9 cellular contexts compared by ENCODE assay signal in the genomic region with DNA sequence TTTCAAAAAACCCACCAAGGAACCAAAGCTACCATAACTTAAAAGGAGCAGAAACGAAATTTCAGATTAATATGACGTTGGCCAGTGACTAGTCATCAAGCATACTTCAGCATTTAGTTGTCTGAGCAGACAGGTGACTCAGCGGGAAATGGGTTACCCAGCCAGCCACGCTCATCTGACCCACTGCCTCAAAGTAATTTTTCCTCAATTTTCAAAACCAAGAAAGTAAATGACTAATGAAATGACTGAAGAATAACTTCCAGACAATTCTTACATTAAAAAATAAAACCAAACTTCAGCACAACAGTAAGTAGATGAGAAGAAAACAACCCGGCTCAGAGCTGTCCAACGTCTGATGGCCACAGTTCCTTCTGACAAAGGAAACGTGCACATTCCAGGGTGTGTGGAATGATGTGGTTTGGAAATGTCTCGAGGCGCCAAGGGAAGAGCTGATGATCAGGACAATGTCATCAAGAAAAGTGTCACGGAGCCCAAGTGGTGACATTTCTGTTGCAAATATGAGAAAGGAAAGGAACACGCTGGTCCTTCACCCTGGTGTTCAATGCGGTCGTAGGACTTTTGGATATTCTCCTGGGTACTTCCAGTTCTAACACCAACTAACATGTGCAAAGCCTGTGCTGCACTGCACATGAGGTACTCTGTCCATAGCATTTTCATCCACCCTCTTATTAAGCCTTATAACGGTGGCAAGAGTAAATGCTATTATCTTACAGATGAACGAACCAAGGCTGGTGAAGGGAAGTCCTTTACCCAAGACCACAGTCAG.
DNase-seq lines count a peak whose midpoint lies in the region; ATAC-seq and TF ChIP-seq lines count a peak whose summit lies in the region.
"Had no signal": no experiment of that assay in that cellular context is flagged by ENCODE, and none has a peak within 500 bp of the region (broad histone marks: within the 10 kb centered on the region; RNA-seq: fewer than 3 reads in every experiment).

No MANE protein-coding gene starts in this region.

- no peaks in the 10 kb centered on the region for H3K9me3 ChIP-seq in left lung
- H3K9me3 ChIP-seq: upper lobe of left lung had no signal

- H3K4me1 ChIP-seq in left lung: peaks cover 0 to 7% of the 10 kb centered on the region in 2 donors
- H3K4me1 ChIP-seq: upper lobe of left lung had no signal

- in situ Hi-C loops in ACHN (cut with HindIII; ENCODE audit: low pct_ligation_motif_present, low pct_unique_long_range_greater_than_20kb, low sequenced_read_pairs): no loop called here

- ATAC-seq in left lung (peak; percentile 76), GM18907 (IDR thresholded peaks at IDR 0.05; ENCODE audit: unreplicated experiment) (no peak)

- peaks cover 4% of the 10 kb centered on the region for H3K9me3 Mint-ChIP-seq in activated naive CD8-positive, alpha-beta T cell (ENCODE audit: low read depth)

- intact Hi-C loops in left lung (cut with DNase I): no loop called here

- peaks cover 5% of the 10 kb centered on the region for H3K36me3 Mint-ChIP-seq in activated naive CD8-positive, alpha-beta T cell

- no peak for TF ChIP-seq EP300 in Ishikawa (IDR thresholded peaks at IDR 0.05; ENCODE audit: borderline replicate concordance)

- H3K27ac ChIP-seq in left lung: peak overlapping the region; percentile 25 to 29
- H3K27ac ChIP-seq: upper lobe of left lung had no signal

- no peak for TF ChIP-seq CTCF in left lung (IDR thresholded peaks at IDR 0.05)

- no peak overlapping the region for H3K4me3 ChIP-seq in left lung
- H3K4me3 ChIP-seq: upper lobe of left lung had no signal

- peak overlapping the region; percentile 82 for H3K27ac Mint-ChIP-seq in activated naive CD8-positive, alpha-beta T cell

- no peaks in the 10 kb centered on the region for H3K27me3 Mint-ChIP-seq in activated naive CD8-positive, alpha-beta T cell

- peak; percentile 91 for DNase-seq in ACHN
- DNase-seq in left lung: no peak
- no peak for DNase-seq in NCI-H1417 treated with DMSO at 0.1 percent for 48 hours (lab: John Stamatoyannopoulos, UW)
- DNase-seq in NCI-H2029 treated with DMSO at 0.1 percent for 48 hours (lab: John Stamatoyannopoulos, UW): no peak
- no peak for DNase-seq in NAMALWA (ENCODE audit: low spot score)

- H3K4me3 Mint-ChIP-seq in activated naive CD8-positive, alpha-beta T cell: peak overlapping the region; percentile 33

- H3K4me1 Mint-ChIP-seq in activated naive CD8-positive, alpha-beta T cell (ENCODE audit: low read depth): peaks cover 65% of the 10 kb centered on the region

- H3K36me3 ChIP-seq in left lung: no peaks in the 10 kb centered on the region
- H3K36me3 ChIP-seq: upper lobe of left lung had no signal

- TF ChIP-seq RAD21 in Ishikawa (IDR thresholded peaks at IDR 0.05; ENCODE audit: low read depth): no peak

- H3K27me3 ChIP-seq in left lung: no peaks in the 10 kb centered on the region
- H3K27me3 ChIP-seq: upper lobe of left lung had no signal

TF ChIP-seq in Ishikawa, 13 proteins besides CTCF, POLR2A, EP300 and RAD21:
- TF ChIP-seq, protein P1, sequence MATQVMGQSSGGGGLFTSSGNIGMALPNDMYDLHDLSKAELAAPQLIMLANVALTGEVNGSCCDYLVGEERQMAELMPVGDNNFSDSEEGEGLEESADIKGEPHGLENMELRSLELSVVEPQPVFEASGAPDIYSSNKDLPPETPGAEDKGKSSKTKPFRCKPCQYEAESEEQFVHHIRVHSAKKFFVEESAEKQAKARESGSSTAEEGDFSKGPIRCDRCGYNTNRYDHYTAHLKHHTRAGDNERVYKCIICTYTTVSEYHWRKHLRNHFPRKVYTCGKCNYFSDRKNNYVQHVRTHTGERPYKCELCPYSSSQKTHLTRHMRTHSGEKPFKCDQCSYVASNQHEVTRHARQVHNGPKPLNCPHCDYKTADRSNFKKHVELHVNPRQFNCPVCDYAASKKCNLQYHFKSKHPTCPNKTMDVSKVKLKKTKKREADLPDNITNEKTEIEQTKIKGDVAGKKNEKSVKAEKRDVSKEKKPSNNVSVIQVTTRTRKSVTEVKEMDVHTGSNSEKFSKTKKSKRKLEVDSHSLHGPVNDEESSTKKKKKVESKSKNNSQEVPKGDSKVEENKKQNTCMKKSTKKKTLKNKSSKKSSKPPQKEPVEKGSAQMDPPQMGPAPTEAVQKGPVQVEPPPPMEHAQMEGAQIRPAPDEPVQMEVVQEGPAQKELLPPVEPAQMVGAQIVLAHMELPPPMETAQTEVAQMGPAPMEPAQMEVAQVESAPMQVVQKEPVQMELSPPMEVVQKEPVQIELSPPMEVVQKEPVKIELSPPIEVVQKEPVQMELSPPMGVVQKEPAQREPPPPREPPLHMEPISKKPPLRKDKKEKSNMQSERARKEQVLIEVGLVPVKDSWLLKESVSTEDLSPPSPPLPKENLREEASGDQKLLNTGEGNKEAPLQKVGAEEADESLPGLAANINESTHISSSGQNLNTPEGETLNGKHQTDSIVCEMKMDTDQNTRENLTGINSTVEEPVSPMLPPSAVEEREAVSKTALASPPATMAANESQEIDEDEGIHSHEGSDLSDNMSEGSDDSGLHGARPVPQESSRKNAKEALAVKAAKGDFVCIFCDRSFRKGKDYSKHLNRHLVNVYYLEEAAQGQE (IDR thresholded peaks at IDR 0.05; ENCODE audit: low read depth): peak; percentile 56
- no peak for TF ChIP-seq ZBTB7A (IDR thresholded peaks at IDR 0.05; ENCODE audit: low read depth)
